9 cellular contexts compared by ENCODE assay signal in the genomic region with DNA sequence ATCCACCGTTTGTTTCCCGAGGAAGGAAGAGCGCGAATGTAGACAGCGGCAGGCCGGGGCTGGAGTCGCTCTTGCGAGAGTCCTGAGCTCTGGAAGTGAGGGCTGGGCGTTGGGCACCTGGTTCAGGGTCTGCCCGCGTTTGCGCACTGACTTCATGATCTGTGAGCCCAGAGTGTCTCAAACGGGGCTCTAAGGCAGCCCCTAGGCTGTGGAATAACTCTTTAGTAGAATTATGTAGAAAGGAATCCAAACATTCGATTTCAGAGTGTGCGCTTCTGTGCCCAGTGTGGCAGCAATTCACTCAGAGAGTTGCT. TPM values are rescaled to one million over a fixed set of nuclear protein-coding genes. Genes with fewer than 3 reads are reported as not detected.
DNase-seq lines count a peak whose midpoint lies in the region; ATAC-seq and TF ChIP-seq lines count a peak whose summit lies in the region.
"Had no signal": no experiment of that assay in that cellular context is flagged by ENCODE, and none has a peak within 500 bp of the region (broad histone marks: within the 10 kb centered on the region; RNA-seq: fewer than 3 reads in every experiment).

No MANE protein-coding gene starts in this region.

- H4K20me1 ChIP-seq in PC-9 (ENCODE audit: insufficient read depth) (peaks cover 6% of the 10 kb centered on the region; the same call in 1 of the 2 replicates), neural progenitor cell (ENCODE audit: low read depth) (no peaks in the 10 kb centered on the region)

- DNase-seq in AG10803 (ENCODE audit: low read depth) = no peak
- DNase-seq in PC-9 = no peak
- no peak for DNase-seq in epithelial cell of proximal tubule (ENCODE audit: low read depth)
- peak; percentile 65 for DNase-seq in neural progenitor cell (ENCODE audit: low spot score)
- DNase-seq in posterior cingulate gyrus = no peak
- no peak for DNase-seq in sciatic nerve (ENCODE audit: low spot score)
- DNase-seq in NCI-H2171 treated with DMSO at 0.1 percent for 48 hours (lab: John Stamatoyannopoulos, UW) = no peak
- no peak for DNase-seq in HK-2 (ENCODE audit: unreplicated experiment)
- DNase-seq: SIG-M5 had no signal

- peaks cover 5% of the 10 kb centered on the region for H3K9me3 Mint-ChIP-seq in neural progenitor cell

- H3K4me3 Mint-ChIP-seq in neural progenitor cell = peak overlapping the region; percentile 91

- H3K27ac Mint-ChIP-seq in neural progenitor cell = no peak overlapping the region

- H3K9me3 ChIP-seq in PC-9 (ENCODE audit: insufficient read depth, low read depth) = peaks cover 5% of the 10 kb centered on the region; the same call in 1 of the 2 replicates
- H3K9me3 ChIP-seq in neural progenitor cell (ENCODE audit: low read depth) = no peaks in the 10 kb centered on the region

- H3K4me1 Mint-ChIP-seq in neural progenitor cell = peaks cover 25% of the 10 kb centered on the region

- H3F3A ChIP-seq in PC-9 (ENCODE audit: insufficient read depth, low read depth) (no peaks in the 10 kb centered on the region; the same call in 1 of the 2 replicates), neural progenitor cell (ENCODE audit: low read depth) (peaks cover 22% of the 10 kb centered on the region)

- H3K79me2 ChIP-seq in PC-9 (ENCODE audit: low read depth) (no peaks in the 10 kb centered on the region), neural progenitor cell (ENCODE audit: low read depth) (no peaks in the 10 kb centered on the region)

- CTCF ChIA-PET in PC-9 (lab: Charles Lee) = interaction anchor here (0.6 kb wide), 2 partner anchors 38 to 362 kb away, joined by 3 to 6 read pairs; no protein-coding TSS in a partner anchor

- no peak for ATAC-seq in sciatic nerve

- H3K4me2 ChIP-seq in PC-9 = peak overlapping the region; percentile 92
- peak overlapping the region; percentile 99 for H3K4me2 ChIP-seq in neural progenitor cell

- intact Hi-C loops in PC-9 (cut with micrococcal nuclease; ENCODE audit: unreplicated experiment) (no loop called here), posterior cingulate gyrus (cut with DNase I) (no loop called here), sciatic nerve (cut with DNase I) (no loop called here)

- H3K36me3 Mint-ChIP-seq in neural progenitor cell = no peaks in the 10 kb centered on the region

- peaks cover 48% of the 10 kb centered on the region for H3K27me3 Mint-ChIP-seq in neural progenitor cell (ENCODE audit: insufficient read depth, low read depth)

- H3K4me3 ChIP-seq in AG10803 (ENCODE audit: low read length) (peak overlapping the region; percentile 48), PC-9 (peak overlapping the region; percentile 58; the same call in 1 of the 2 replicates), epithelial cell of proximal tubule (ENCODE audit: low read depth, low read length) (peak overlapping the region; percentile 43), neural progenitor cell (peak overlapping the region; percentile 68)

- no peak overlapping the region for H3K9ac ChIP-seq in neural progenitor cell

- TF ChIP-seq CTCF in AG10803 (conservative IDR thresholded peaks at IDR 0.05; ENCODE audit: low read length) = no peak
- no peak for TF ChIP-seq CTCF in PC-9 (conservative IDR thresholded peaks at IDR 0.05)
- no peak for TF ChIP-seq CTCF in epithelial cell of proximal tubule (conservative IDR thresholded peaks at IDR 0.05; ENCODE audit: low read depth, low read length)
- no peak for TF ChIP-seq CTCF in neural progenitor cell (IDR thresholded peaks at IDR 0.05)

- POLR2A ChIA-PET in PC-9 (lab: Charles Lee; ENCODE audit: unreplicated experiment) = interaction anchor here (0.6 kb wide), 1 partner anchor 492 kb away, joined by 7 read pairs; no protein-coding TSS in a partner anchor

- H3K27me3 ChIP-seq in PC-9 (ENCODE audit: insufficient read depth, low read depth) (peaks cover 43% of the 10 kb centered on the region), neural progenitor cell (peaks cover 72% of the 10 kb centered on the region)

- H2AFZ ChIP-seq in PC-9 (peak overlapping the region; percentile 75; the same call in 1 of the 2 replicates), neural progenitor cell (replicated peaks) (peak overlapping the region; percentile 99)

- no TSS peak for BruUV-seq in PC-9 (replicated peaks; lab: Mats Ljungman, UMichigan)

- H3K4me1 ChIP-seq in PC-9 (replicated peaks; ENCODE audit: insufficient read depth) (peaks cover 16% of the 10 kb centered on the region), neural progenitor cell (peaks cover 13% of the 10 kb centered on the region)

- H3K27ac ChIP-seq in PC-9 (no peak overlapping the region), neural progenitor cell (no peak overlapping the region)

- no peaks in the 10 kb centered on the region for H3K9me2 ChIP-seq in PC-9 (ENCODE audit: insufficient read depth)

- H3K36me3 ChIP-seq in PC-9 (ENCODE audit: low read depth) = no peaks in the 10 kb centered on the region
- H3K36me3 ChIP-seq in neural progenitor cell = no peaks in the 10 kb centered on the region

RNA-seq across cellular contexts. Expression of gene GGTA1, which starts 0.5 kb away (rescaled TPM):
- total RNA-seq in PC-9 (2021) (not detected in 2 replicates), epithelial cell of proximal tubule (0.14 TPM in 1 of 2 replicates, not detected in the other), neural progenitor cell (ENCODE audit: low replicate concordance) (not detected in 2 replicates), sciatic nerve (16.0 TPM)

Comparison
In these comparisons a context has a peak if more than half of its experiments do, and no peak if none do; other contexts are left out.
1. RNA of gene GGTA1, which starts 0.5 kb away (total RNA-seq): 16.0 TPM in sciatic nerve (single experiment); not detected in PC-9, 0.14 TPM in epithelial cell of proximal tubule and not detected in neural progenitor cell; every median in the first group is over 10 times any median in the second.
2. Peak in every context shown above with its lines, with median percentiles within 50 percentile points of each other: H3K4me3 ChIP-seq.